In genomic region chr2:42340938-42341636, GRCh38 we compare ENCODE assay signal across 14 cellular contexts. TPM values are rescaled to one million over a fixed set of nuclear protein-coding genes. Genes with fewer than 3 reads are reported as not detected.
DNase-seq lines count a peak whose midpoint lies in the region; ATAC-seq, FAIRE-seq and TF ChIP-seq lines count a peak whose summit lies in the region.
"Had no signal": no experiment of that assay in that cellular context is flagged by ENCODE, and none has a peak within 500 bp of the region (broad histone marks: within the 10 kb centered on the region; RNA-seq: fewer than 3 reads in every experiment).

No MANE protein-coding gene starts in this region.

- H3K27ac Mint-ChIP-seq in CD4-positive, CD25-positive, alpha-beta regulatory T cell = peak overlapping the region in 2 of 3 donors; percentile 31 to 82
- peak overlapping the region; percentile 48 for H3K27ac Mint-ChIP-seq in activated T-helper 2 cell treated with anti-CD3 and anti-CD28 coated beads, Interferon-gamma antibody, Interleukin-2, Interleukin-4, amounts not matched to agents 10 μg/mL and 5 μg/mL and 100 μg/mL, durations not matched to agents 14 hours and 24 hours and 36 hours

- no peak overlapping the region for H3K4me3 Mint-ChIP-seq in CD4-positive, CD25-positive, alpha-beta regulatory T cell
- no peak overlapping the region for H3K4me3 Mint-ChIP-seq in activated T-helper 2 cell treated with anti-CD3 and anti-CD28 coated beads, Interferon-gamma antibody, Interleukin-2, Interleukin-4, amounts not matched to agents 10 μg/mL and 5 μg/mL and 100 μg/mL, durations not matched to agents 14 hours and 24 hours and 36 hours (ENCODE audit: low read depth)

- no peaks in the 10 kb centered on the region for H3K27me3 Mint-ChIP-seq in CD4-positive, CD25-positive, alpha-beta regulatory T cell
- H3K27me3 Mint-ChIP-seq in activated T-helper 2 cell treated with anti-CD3 and anti-CD28 coated beads, Interferon-gamma antibody, Interleukin-2, Interleukin-4, amounts not matched to agents 10 μg/mL and 5 μg/mL and 100 μg/mL, durations not matched to agents 14 hours and 24 hours and 36 hours (ENCODE audit: low read depth) = no peaks in the 10 kb centered on the region

- H3K79me2 ChIP-seq in DND-41 (ENCODE audit: insufficient read depth, low read length) (peaks cover 74% of the 10 kb centered on the region), keratinocyte (ENCODE audit: control insufficient read depth, insufficient read depth, low read length) (peaks cover 19% of the 10 kb centered on the region)

- H3K9me1 ChIP-seq in keratinocyte (ENCODE audit: control insufficient read depth, extremely low read depth, insufficient read depth, low read length) = no peaks in the 10 kb centered on the region

- peaks cover 6% of the 10 kb centered on the region for H4K20me1 ChIP-seq in DND-41 (ENCODE audit: insufficient read depth, low read length)
- H4K20me1 ChIP-seq in keratinocyte (ENCODE audit: control insufficient read depth, extremely low read depth, insufficient read depth, low read length) = no peaks in the 10 kb centered on the region

- no peaks in the 10 kb centered on the region for H3K27me3 ChIP-seq in CD4-positive, CD25-positive, alpha-beta regulatory T cell (ENCODE audit: control insufficient read depth, insufficient read depth, low read length)
- H3K27me3 ChIP-seq in DND-41 (ENCODE audit: insufficient read depth, low read length, poor library complexity) (no peaks in the 10 kb centered on the region), keratinocyte (ENCODE audit: control insufficient read depth, extremely low read depth, insufficient read depth, low read length) (no peaks in the 10 kb centered on the region), upper lobe of left lung (no peaks in the 10 kb centered on the region)
- no peaks in the 10 kb centered on the region for H3K27me3 ChIP-seq in effector memory CD4-positive, alpha-beta T cell (replicated peaks; ENCODE audit: control insufficient read depth, insufficient read depth, low read length, poor library complexity, severe bottlenecking)
- H3K27me3 ChIP-seq: right atrium auricular region, testis had no signal

- H3K36me3 ChIP-seq in CD4-positive, CD25-positive, alpha-beta regulatory T cell (ENCODE audit: control insufficient read depth, insufficient read depth, low read length) = peaks cover 26% of the 10 kb centered on the region
- H3K36me3 ChIP-seq in DND-41 (ENCODE audit: insufficient read depth, low read length) (peaks cover 65% of the 10 kb centered on the region), keratinocyte (ENCODE audit: control insufficient read depth in 2 of 2, extremely low read depth in 1 of 2, insufficient read depth in 2 of 2, low read length in 2 of 2) (peaks cover 18 to 19% of the 10 kb centered on the region in 2 experiments), upper lobe of left lung (peaks cover 0 to 46% (median 7%) of the 10 kb centered on the region in 4 donors)
- peaks cover 19% of the 10 kb centered on the region for H3K36me3 ChIP-seq in effector memory CD4-positive, alpha-beta T cell (ENCODE audit: control insufficient read depth, insufficient read depth, low read length)

- peaks cover 10 to 36% (median 26%) of the 10 kb centered on the region in 4 donors for H3K4me1 Mint-ChIP-seq in CD4-positive, CD25-positive, alpha-beta regulatory T cell
- H3K4me1 Mint-ChIP-seq in activated T-helper 2 cell treated with anti-CD3 and anti-CD28 coated beads, Interferon-gamma antibody, Interleukin-2, Interleukin-4, amounts not matched to agents 10 μg/mL and 5 μg/mL and 100 μg/mL, durations not matched to agents 14 hours and 24 hours and 36 hours (ENCODE audit: low read depth) = peaks cover 25% of the 10 kb centered on the region

- no peak overlapping the region for H3K4me3 ChIP-seq in CD4-positive, CD25-positive, alpha-beta regulatory T cell (ENCODE audit: low read depth, low read length)
- H3K4me3 ChIP-seq in DND-41 (ENCODE audit: low read depth in 1 of 2, low read length in 2 of 2) (no peak overlapping the region), keratinocyte (ENCODE audit: control insufficient read depth in 2 of 3, extremely low read depth in 1 of 3, insufficient read depth in 2 of 3, low read depth in 1 of 3, low read length in 3 of 3) (no peak overlapping the region), upper lobe of left lung (no peak overlapping the region)
- H3K4me3 ChIP-seq in effector memory CD4-positive, alpha-beta T cell (ENCODE audit: insufficient read depth, low read depth, low read length, poor library complexity, severe bottlenecking) = no peak overlapping the region
- H3K4me3 ChIP-seq: HAP-1, right atrium auricular region, testis had no signal

- TF ChIP-seq CTCF in DND-41 (IDR thresholded peaks at IDR 0.05; ENCODE audit: borderline replicate concordance, extremely low read depth, low read length, poor library complexity, severe bottlenecking) (peak; percentile 6), keratinocyte (optimal IDR thresholded peaks at IDR 0.05 in 1 of 3, IDR thresholded peaks at IDR 0.05 in 1 of 3, conservative IDR thresholded peaks at IDR 0.05 in 1 of 3; ENCODE audit: extremely low read depth in 1 of 3, insufficient read depth in 2 of 3, low read length in 3 of 3) (no peak), upper lobe of left lung (IDR thresholded peaks at IDR 0.05) (no peak)

- peak overlapping the region; percentile 4 for H3K4me2 ChIP-seq in DND-41 (ENCODE audit: insufficient read depth, low read length)
- H3K4me2 ChIP-seq in keratinocyte (ENCODE audit: control insufficient read depth, extremely low read depth, insufficient read depth, low read depth, low read length) = no peak overlapping the region

- H3K27ac ChIP-seq in CD4-positive, CD25-positive, alpha-beta regulatory T cell (ENCODE audit: insufficient read depth, low read length, poor library complexity, severe bottlenecking) = no peak overlapping the region
- H3K27ac ChIP-seq in DND-41 (ENCODE audit: low read length) = peak overlapping the region; percentile 90
- H3K27ac ChIP-seq in keratinocyte (ENCODE audit: control insufficient read depth, insufficient read depth, low read length) = peak overlapping the region; percentile 5
- no peak overlapping the region for H3K27ac ChIP-seq in effector memory CD4-positive, alpha-beta T cell (ENCODE audit: insufficient read depth, low read length, poor library complexity, severe bottlenecking)
- H3K27ac ChIP-seq in upper lobe of left lung = no peak overlapping the region

- WGBS in upper lobe of left lung, 2 donors = 87 to 91% methylated on average over 10 of the region's 10 CpGs

- no peaks in the 10 kb centered on the region for H3K4me1 ChIP-seq in CD4-positive, CD25-positive, alpha-beta regulatory T cell (ENCODE audit: control insufficient read depth, insufficient read depth, low read length, poor library complexity, severe bottlenecking)
- H3K4me1 ChIP-seq in DND-41 (ENCODE audit: insufficient read depth, low read length) = peaks cover 45% of the 10 kb centered on the region
- peaks cover 19% of the 10 kb centered on the region for H3K4me1 ChIP-seq in keratinocyte (ENCODE audit: control insufficient read depth, extremely low read depth, insufficient read depth, low read length)
- no peaks in the 10 kb centered on the region for H3K4me1 ChIP-seq in effector memory CD4-positive, alpha-beta T cell (ENCODE audit: control insufficient read depth, insufficient read depth, low read length, poor library complexity, severe bottlenecking)
- H3K4me1 ChIP-seq in upper lobe of left lung = peaks cover 4 to 14% (median 8%) of the 10 kb centered on the region in 4 donors
- H3K4me1 ChIP-seq: HAP-1 had no signal

- DNase-seq in CD4-positive, CD25-positive, alpha-beta regulatory T cell = no peak
- peak; percentile 75 for DNase-seq in DND-41
- no peak for DNase-seq in activated T-helper 2 cell treated with anti-CD3 and anti-CD28 coated beads, Interferon-gamma antibody, Interleukin-2, Interleukin-4, amounts not matched to agents 10 μg/mL and 5 μg/mL and 100 μg/mL, durations not matched to agents 14 hours and 24 hours and 36 hours (ENCODE audit: low spot score)
- DNase-seq in keratinocyte (ENCODE audit: low read depth, low spot score) = no peak
- DNase-seq in effector memory CD4-positive, alpha-beta T cell = no peak
- no peak for DNase-seq in activated gamma-delta T cell (lab: John Stamatoyannopoulos, UW)
- no peak for DNase-seq in upper lobe of left lung
- DNase-seq in NCI-H1048 (lab: John Stamatoyannopoulos, UW) = no peak
- DNase-seq: C1 segment of cervical spinal cord, EL, testis had no signal

- FAIRE-seq in keratinocyte (lab: Jason Lieb, UNC) = no peak
- FAIRE-seq: colon had no signal

- H3K36me3 Mint-ChIP-seq in CD4-positive, CD25-positive, alpha-beta regulatory T cell = peaks cover 49% of the 10 kb centered on the region
- peaks cover 65% of the 10 kb centered on the region for H3K36me3 Mint-ChIP-seq in activated T-helper 2 cell treated with anti-CD3 and anti-CD28 coated beads, Interferon-gamma antibody, Interleukin-2, Interleukin-4, amounts not matched to agents 10 μg/mL and 5 μg/mL and 100 μg/mL, durations not matched to agents 14 hours and 24 hours and 36 hours (ENCODE audit: low read depth)

- dilution Hi-C loops in keratinocyte (cut with MboI; ENCODE audit: extremely low pct_ligation_motif_present, low sequenced_read_pairs) = no loop called here

- no peaks in the 10 kb centered on the region for H3K9me3 ChIP-seq in CD4-positive, CD25-positive, alpha-beta regulatory T cell (ENCODE audit: control insufficient read depth in 2 of 2, low read length in 2 of 2)
- no peaks in the 10 kb centered on the region for H3K9me3 ChIP-seq in DND-41 (ENCODE audit: insufficient read depth, low read length, severe bottlenecking)
- H3K9me3 ChIP-seq in keratinocyte (ENCODE audit: control insufficient read depth, low read depth, low read length) = no peaks in the 10 kb centered on the region
- no peaks in the 10 kb centered on the region for H3K9me3 ChIP-seq in effector memory CD4-positive, alpha-beta T cell (ENCODE audit: control insufficient read depth, low read length)
- H3K9me3 ChIP-seq in upper lobe of left lung = no peaks in the 10 kb centered on the region
- H3K9me3 ChIP-seq: HAP-1, right atrium auricular region, testis had no signal

- no peak for TF ChIP-seq EP300 in upper lobe of left lung (IDR thresholded peaks at IDR 0.05)

- no peak overlapping the region for H2AFZ ChIP-seq in DND-41 (ENCODE audit: low read depth, low read length)
- no peak overlapping the region for H2AFZ ChIP-seq in keratinocyte (ENCODE audit: control insufficient read depth, low read length)

- H3K9me3 Mint-ChIP-seq in CD4-positive, CD25-positive, alpha-beta regulatory T cell = peaks cover 0 to 6% (median 0%) of the 10 kb centered on the region in 7 donors
- no peaks in the 10 kb centered on the region for H3K9me3 Mint-ChIP-seq in activated T-helper 2 cell treated with anti-CD3 and anti-CD28 coated beads, Interferon-gamma antibody, Interleukin-2, Interleukin-4, amounts not matched to agents 10 μg/mL and 5 μg/mL and 100 μg/mL, durations not matched to agents 14 hours and 24 hours and 36 hours

- intact Hi-C loops in activated T-helper 2 cell treated with anti-CD3 and anti-CD28 coated beads, Interferon-gamma antibody, Interleukin-2, Interleukin-4, amounts not matched to agents 10 μg/mL and 5 μg/mL and 100 μg/mL, durations not matched to agents 14 hours and 24 hours and 36 hours (cut with micrococcal nuclease) = no loop called here

- no peak for ATAC-seq in CD4-positive, CD25-positive, alpha-beta regulatory T cell (ENCODE audit: low read depth in 2 of 2)
- ATAC-seq in DND-41 (ENCODE audit: insufficient read depth, low read depth) = peak; percentile 84
- no peak for ATAC-seq in upper lobe of left lung (ENCODE audit: low FRiP score in 2 of 2)

- TF ChIP-seq POLR2A in upper lobe of left lung (IDR thresholded peaks at IDR 0.05) = no peak

- H3K9ac ChIP-seq in DND-41 (ENCODE audit: low read depth, low read length) (peak overlapping the region; percentile 12; the same call in 1 of the 2 replicates), keratinocyte (ENCODE audit: control insufficient read depth, extremely low read depth, insufficient read depth, low read length) (no peak overlapping the region)

RNA-seq across cellular contexts. Expression of gene COX7A2L, which starts 19.9 kb away (rescaled TPM):
- 57.2 TPM for total RNA-seq in CD4-positive, CD25-positive, alpha-beta regulatory T cell
- polyA plus RNA-seq in CD4-positive, CD25-positive, alpha-beta regulatory T cell = 100 to 1,000 TPM; 186 to 214 (median 193) TPM
- total RNA-seq in activated T-helper 2 cell treated with anti-CD3 and anti-CD28 coated beads, Interferon-gamma antibody, Interleukin-2, Interleukin-4, amounts not matched to agents 10 μg/mL and 5 μg/mL and 100 μg/mL, durations not matched to agents 14 hours and 24 hours and 36 hours = 73.4 and 79.8 TPM in 2 replicates
- polyA plus RNA-seq in keratinocyte = 126 to 172 TPM (median 144 TPM) in 3 replicates
- 73.7 TPM for polyA plus RNA-seq in keratinocyte (2011; ENCODE audit: low read depth)
- polyA plus RNA-seq in keratinocyte (2011; cell fraction: cytosol; rRNA removed) = 140 and 154 TPM in 2 replicates
- 42.5 and 62.6 TPM in 2 replicates for polyA plus RNA-seq in keratinocyte (2011; cell fraction: nucleus; rRNA removed)
- 101 and 194 TPM in 2 replicates for polyA plus RNA-seq in keratinocyte (2012; ENCODE audit: low replicate concordance)
- 42.9 to 56.5 TPM (median 47.7 TPM) in 3 replicates for polyA minus RNA-seq in keratinocyte
- 45.8 TPM for polyA minus RNA-seq in keratinocyte (2011; cell fraction: cytosol; rRNA and poly(A)+ RNA removed)
- 8.3 and 14.2 TPM in 2 replicates for polyA minus RNA-seq in keratinocyte (2011; cell fraction: nucleus; rRNA and poly(A)+ RNA removed)
- 100 to 1,000 TPM in 2 of 6 donors, 10 to 100 TPM in 4; 57.0 to 123 (median 85.7) TPM for total RNA-seq in upper lobe of left lung

Comparison
In these comparisons a context has a peak if more than half of its experiments do, and no peak if none do; other contexts are left out.
1. H3K27ac ChIP-seq: peak in DND-41 (single experiment) and keratinocyte (single experiment); none in CD4-positive, CD25-positive, alpha-beta regulatory T cell (single experiment), effector memory CD4-positive, alpha-beta T cell (single experiment) and upper lobe of left lung (0 of 4).